ENCODE assay signal across 1 cellular context in genomic region chr3:22835041-22835440, GRCh38.
TF ChIP-seq lines count a peak whose summit lies in the region.

No MANE protein-coding gene starts in this region.

TF ChIP-seq in H1, 55 proteins besides CTCF, POLR2A, EP300 and RAD21:
- no peak for TF ChIP-seq BACH1 (IDR thresholded peaks at IDR 0.05; ENCODE audit: low read length)
- TF ChIP-seq MAFK (IDR thresholded peaks at IDR 0.05; ENCODE audit: low read depth, low read length): peak; percentile 65
